ENCODE assay signal across 24 cellular contexts in genomic region chr15:66078196-66078928, GRCh38.
DNase-seq lines count a peak whose midpoint lies in the region; ATAC-seq and TF ChIP-seq lines count a peak whose summit lies in the region.
"Had no signal": no experiment of that assay in that cellular context is flagged by ENCODE, and none has a peak within 500 bp of the region (broad histone marks: within the 10 kb centered on the region; RNA-seq: fewer than 3 reads in every experiment).

No MANE protein-coding gene starts in this region.

- no peak overlapping the region for H3K27ac ChIP-seq in adrenal gland
- H3K27ac ChIP-seq in psoas muscle = no peak overlapping the region
- H3K27ac ChIP-seq: C4-2B, KMS-11, neutrophil, SJSA1 had no signal

- no peaks in the 10 kb centered on the region for H3K36me3 ChIP-seq in adrenal gland (replicated peaks in 1 of 2)
- no peaks in the 10 kb centered on the region for H3K36me3 ChIP-seq in psoas muscle (ENCODE audit: insufficient read depth in 1 of 2, low read depth in 1 of 2)
- H3K36me3 ChIP-seq: neutrophil, SJSA1 had no signal

- H3K27me3 ChIP-seq in adrenal gland = no peaks in the 10 kb centered on the region
- H3K27me3 ChIP-seq in psoas muscle (ENCODE audit: insufficient read depth in 3 of 3, low read length in 2 of 3) = no peaks in the 10 kb centered on the region

- H3K9me3 ChIP-seq in adrenal gland (replicated peaks in 1 of 3) = no peaks in the 10 kb centered on the region
- no peaks in the 10 kb centered on the region for H3K9me3 ChIP-seq in psoas muscle
- H3K9me3 ChIP-seq: mucosa of descending colon, neutrophil, SJSA1 had no signal

- TF ChIP-seq CTCF in adrenal gland (IDR thresholded peaks at IDR 0.05) (no peak), psoas muscle (IDR thresholded peaks at IDR 0.05) (no peak)

- in situ Hi-C loops in KBM-7 (cut with MboI; ENCODE audit: low pct_unique_long_range_greater_than_20kb, low sequenced_read_pairs) = no loop called here

- no peak for TF ChIP-seq POLR2A in adrenal gland (IDR thresholded peaks at IDR 0.05)

- intact Hi-C loops in adrenal gland (cut with DNase I) (no loop called here), psoas muscle (cut with DNase I) (no loop called here)

- ATAC-seq in HG03469 (IDR thresholded peaks at IDR 0.05; ENCODE audit: unreplicated experiment) = no peak
- ATAC-seq in psoas muscle = no peak
- ATAC-seq: left cardiac atrium, mucosa of descending colon, PC-3, T-helper 17 cell had no signal

- H3K4me3 ChIP-seq in adrenal gland = no peak overlapping the region
- H3K4me3 ChIP-seq in psoas muscle = no peak overlapping the region
- H3K4me3 ChIP-seq: mucosa of descending colon, SJSA1 had no signal

- WGBS in adrenal gland, 4 donors = 42 to 57% (median 51%) methylated on average over 14 to 20 of the region's 20 CpGs
- 64 to 77% (median 66%) methylated on average over 20 of the region's 20 CpGs for WGBS in psoas muscle, 3 donors

- peak; percentile 77 for DNase-seq in DMS 273 (lab: John Stamatoyannopoulos, UW; ENCODE audit: unreplicated experiment)
- peak; percentile 15 for DNase-seq in HK-2 (ENCODE audit: unreplicated experiment)
- DNase-seq in adrenal gland = peak in 4 of 7 donors; percentile 22 to 50 (median 32)
- DNase-seq in left kidney (ENCODE audit: low read depth, low spot score) = peak; percentile 54
- no peak for DNase-seq in KBM-7
- no peak for DNase-seq in activated CD4-positive, alpha-beta T cell treated with anti-CD3 and anti-CD28 coated beads for 1 hour
- DNase-seq in psoas muscle = no peak
- DNase-seq: activated B cell treated with CpG ODN at 0.5 μM for 24 hours; activated CD8-positive, alpha-beta memory T cell treated with anti-CD3 and anti-CD28 coated beads for 24 hours; activated naive CD8-positive, alpha-beta T cell treated with anti-CD3 and anti-CD28 coated beads, Interleukin-2, amount 10 ng/mL, durations not matched to agents 7 days and 5 days; foreskin fibroblast; left cardiac atrium; mucosa of descending colon; NCI-H1092 treated with DMSO at 0.1 percent for 48 hours; NCI-H2107; PC-3; stimulated activated CD4-positive, alpha-beta T cell treated with anti-CD3 and anti-CD28 coated beads, Interleukin-12 subunit alpha, Interleukin-12 subunit beta, amount 100 ng/mL, for 4 hours; stimulated activated CD8-positive, alpha-beta memory T cell treated with anti-CD3 and anti-CD28 coated beads, Interleukin-4, amount 100 ng/mL, for 48 hours; T-helper 17 cell had no signal

- H3K4me1 ChIP-seq in adrenal gland (replicated peaks in 1 of 2) = peaks cover 10 to 14% of the 10 kb centered on the region in 2 donors
- no peaks in the 10 kb centered on the region for H3K4me1 ChIP-seq in psoas muscle

Comparison
In these comparisons a context has a peak if more than half of its experiments do, and no peak if none do; other contexts are left out.
1. DNase-seq: peak in DMS 273 (single experiment), HK-2 (single experiment), adrenal gland (4 of 7) and left kidney (single experiment); none in KBM-7 (single experiment), activated CD4-positive, alpha-beta T cell treated with anti-CD3 and anti-CD28 coated beads for 1 hour (single experiment) and psoas muscle (0 of 2).